26 cellular contexts compared by ENCODE assay signal in the genomic region with DNA sequence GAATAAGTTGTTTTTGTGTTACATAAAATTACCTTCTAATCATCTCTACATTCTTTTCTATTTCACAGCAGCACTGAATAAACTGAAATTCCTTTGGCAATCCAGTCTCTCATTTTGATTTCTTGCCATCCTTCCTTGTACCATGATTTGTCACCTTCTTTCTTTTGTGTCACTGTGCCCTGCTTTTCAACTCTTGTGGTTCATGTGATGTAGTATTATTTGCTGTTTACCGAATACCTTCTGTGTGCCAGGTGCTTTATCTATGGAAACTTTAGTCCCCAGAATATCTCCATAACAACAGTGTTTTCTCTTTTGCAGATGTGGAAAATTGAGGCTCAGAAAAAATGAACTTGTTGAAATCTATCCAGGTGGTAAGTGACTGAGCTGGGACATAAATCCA.
"Had no signal": no experiment of that assay in that cellular context is flagged by ENCODE, and none has a peak within 500 bp of the region (broad histone marks: within the 10 kb centered on the region; RNA-seq: fewer than 3 reads in every experiment).

No MANE protein-coding gene starts in this region.

- DNase-seq: islet precursor cell; left ventricle myocardium inferior; mesendoderm; naive B cell; natural killer cell; nephron progenitor cell; occipital lobe; stimulated activated CD4-positive, alpha-beta T cell treated with anti-CD3 and anti-CD28 coated beads, Interleukin-12 subunit alpha, Interleukin-12 subunit beta, amount 100 ng/mL, for 4 hours; stimulated activated CD4-positive, alpha-beta T cell treated with anti-CD3 and anti-CD28 coated beads, Interleukin-15, amount 100 ng/mL, for 24 hours; stimulated activated CD4-positive, alpha-beta T cell treated with anti-CD3 and anti-CD28 coated beads, Interleukin-2, amount 100 ng/mL, for 24 hours; stimulated activated CD4-positive, alpha-beta T cell treated with anti-CD3 and anti-CD28 coated beads, Interleukin-4, amount 100 ng/mL, for 1 hour; stimulated activated naive B cell treated with anti-CD40 and anti-IgM and Interleukin-4, amounts not matched to agents 10 μg/mL and 1 μg/mL and 100 μg/mL, for 72 hours; stimulated activated naive CD8-positive, alpha-beta T cell treated with anti-CD3 and anti-CD28 coated beads, Interleukin-15, Interleukin-2, amounts not matched to agents 100 U/mL and 50 U/mL, for 24 hours; stomach; testis; thyroid gland; transverse colon; upper lobe of left lung had no signal

- H3K4me1 ChIP-seq: left ventricle myocardium inferior, neural progenitor cell, parathyroid adenoma, right atrium auricular region, testis, thyroid gland, transverse colon, upper lobe of left lung, vagina had no signal

- H3K27ac ChIP-seq: left ventricle myocardium inferior, neural progenitor cell, neutrophil, parathyroid adenoma, right atrium auricular region, skin epidermis, stomach, testis, thyroid gland, transverse colon, upper lobe of left lung, vagina had no signal

- H3K9me3 ChIP-seq: neutrophil, right atrium auricular region, testis, thyroid gland, transverse colon, upper lobe of left lung, vagina had no signal

- H3K4me3 ChIP-seq: left ventricle myocardium inferior, lung, neural progenitor cell, right atrium auricular region, skin epidermis, stomach, testis, thyroid gland, transverse colon, upper lobe of left lung, vagina had no signal

- H3K27me3 ChIP-seq: neural progenitor cell, neutrophil, right atrium auricular region, stomach, testis, thyroid gland, transverse colon, upper lobe of left lung, vagina had no signal

- ATAC-seq: natural killer cell; sciatic nerve; stimulated activated naive B cell treated with anti-CD40 and anti-IgM and Interleukin-4, amounts not matched to agents 10 μg/mL and 1 μg/mL and 100 μg/mL, for 72 hours; stimulated activated naive CD8-positive, alpha-beta T cell treated with anti-CD3 and anti-CD28 coated beads, Interleukin-15, Interleukin-2, amounts not matched to agents 100 U/mL and 50 U/mL, for 24 hours had no signal
